ENCODE assay signal across 8 cellular contexts in the genomic region with DNA sequence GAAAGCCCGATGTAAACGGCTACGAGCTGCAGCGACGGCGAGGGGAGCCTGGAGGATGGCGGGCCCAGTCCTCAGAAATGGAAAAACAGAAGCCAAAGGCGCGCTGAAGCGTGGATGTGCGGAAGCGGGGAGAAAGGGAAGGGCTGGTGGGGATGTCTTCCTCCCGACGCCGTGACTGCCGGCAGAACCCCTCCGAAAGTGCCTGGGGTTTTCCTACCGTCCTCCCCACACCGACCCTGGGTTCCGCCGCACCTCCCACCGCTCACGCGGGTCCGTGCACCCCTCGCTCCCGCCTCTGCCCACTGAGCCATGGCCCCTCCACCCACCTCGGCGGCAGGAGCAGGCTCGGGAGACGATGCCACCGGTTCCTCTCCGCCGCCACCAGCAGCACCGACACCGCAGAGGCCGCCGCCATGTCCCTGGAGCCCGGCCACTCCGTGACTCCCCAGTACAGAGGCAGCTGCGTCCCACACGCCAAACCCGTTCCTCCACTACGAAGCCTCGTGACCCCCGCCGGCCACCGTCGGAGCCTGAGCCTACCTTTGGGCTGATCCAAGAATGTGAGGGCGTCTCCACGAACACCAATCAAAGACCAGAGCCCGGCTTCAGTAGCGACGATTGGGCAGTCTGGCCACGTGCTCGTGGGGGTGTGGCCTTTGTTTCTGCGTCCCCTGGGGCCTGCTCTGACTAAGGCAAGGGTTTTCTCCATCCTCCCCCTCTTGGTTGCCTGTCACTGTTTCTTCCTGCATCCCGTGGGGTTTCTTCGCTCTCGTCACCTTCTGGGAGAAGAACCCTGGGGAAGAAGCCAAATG. TPM values are rescaled to one million over a fixed set of nuclear protein-coding genes. Genes with fewer than 3 reads are reported as not detected.
DNase-seq lines count a peak whose midpoint lies in the region; ATAC-seq, FAIRE-seq and TF ChIP-seq lines count a peak whose summit lies in the region.

A gene (minus strand): TSS at position 471 of the 812 bp plus-strand sequence. CDS start 56 bp downstream, at position 415.

- peak within 1 kb of the TSS; percentile 95 for H3K27ac Mint-ChIP-seq in activated naive CD8-positive, alpha-beta T cell treated with anti-CD3 and anti-CD28 coated beads, Interleukin-2, amount 50 U/mL, for 24 hours

- H3K4me1 ChIP-seq in pancreas (peaks cover 16 to 36% (median 25%) of the 10 kb centered on the region in 3 donors), tibial artery (peaks cover 0 to 31% (median 19%) of the 10 kb centered on the region in 4 donors)

- no peak for TF ChIP-seq CTCF in GM10266 (IDR thresholded peaks at IDR 0.05; ENCODE audit: control insufficient read depth, insufficient read depth, low read depth, missing control alignments)
- no peak for TF ChIP-seq CTCF in pancreas (IDR thresholded peaks at IDR 0.05)
- no peak for TF ChIP-seq CTCF in tibial artery (IDR thresholded peaks at IDR 0.05)

- H3K36me3 ChIP-seq in pancreas (no peaks in the 10 kb centered on the region), tibial artery (peaks cover 0 to 5% (median 0%) of the 10 kb centered on the region in 3 donors)

- ATAC-seq in HG02642 (IDR thresholded peaks at IDR 0.05; ENCODE audit: poor library complexity, unreplicated experiment) = peak; percentile 99
- ATAC-seq in activated naive CD8-positive, alpha-beta T cell treated with anti-CD3 and anti-CD28 coated beads, Interleukin-2, amount 50 U/mL, for 24 hours = peak; percentile 99
- ATAC-seq in Right ventricle myocardium superior (ENCODE audit: poor library complexity) = peak; percentile 99
- peak; percentile 88 to 96 (median 92) for ATAC-seq in pancreas

- H3K9me3 Mint-ChIP-seq in activated naive CD8-positive, alpha-beta T cell treated with anti-CD3 and anti-CD28 coated beads, Interleukin-2, amount 50 U/mL, for 24 hours = no peaks in the 10 kb centered on the region

- H3K4me3 ChIP-seq in pancreas (peak within 1 kb of the TSS; percentile 46 to 93 (median 78)), tibial artery (peak within 1 kb of the TSS; percentile 84 to 86)

- intact Hi-C loops in Right ventricle myocardium superior (cut with DNase I) (no loop called here), pancreas (cut with DNase I) (no loop called here), tibial artery (cut with DNase I; ENCODE audit: low total_unique reads) (loop anchor here (5.0 kb wide), 1 partner anchor 538 kb away; a partner anchor contains a TSS)

- WGBS in pancreas, 2 donors = 0 to 1% methylated on average over 41 to 60 of the region's 60 CpGs

- no peaks in the 10 kb centered on the region for H3K27me3 Mint-ChIP-seq in activated naive CD8-positive, alpha-beta T cell treated with anti-CD3 and anti-CD28 coated beads, Interleukin-2, amount 50 U/mL, for 24 hours

- H3K27ac ChIP-seq in pancreas (peak within 1 kb of the TSS; percentile 86 to 98 (median 96)), tibial artery (peak within 1 kb of the TSS; percentile 91 to 92)

- peak within 1 kb of the TSS; percentile 95 for H3K4me3 Mint-ChIP-seq in activated naive CD8-positive, alpha-beta T cell treated with anti-CD3 and anti-CD28 coated beads, Interleukin-2, amount 50 U/mL, for 24 hours

- peaks cover 35% of the 10 kb centered on the region for H3K4me1 Mint-ChIP-seq in activated naive CD8-positive, alpha-beta T cell treated with anti-CD3 and anti-CD28 coated beads, Interleukin-2, amount 50 U/mL, for 24 hours

- no peaks in the 10 kb centered on the region for H3K27me3 ChIP-seq in pancreas
- H3K27me3 ChIP-seq in tibial artery = no peaks in the 10 kb centered on the region

- peaks cover 9% of the 10 kb centered on the region for H3K36me3 Mint-ChIP-seq in activated naive CD8-positive, alpha-beta T cell treated with anti-CD3 and anti-CD28 coated beads, Interleukin-2, amount 50 U/mL, for 24 hours (ENCODE audit: low read depth)

- peak; percentile 84 for FAIRE-seq in pancreas (lab: Jason Lieb, UNC)

- H3K9me3 ChIP-seq in pancreas (no peaks in the 10 kb centered on the region), tibial artery (no peaks in the 10 kb centered on the region)

- DNase-seq in GM10266 (ENCODE audit: extremely low spot score) (peak; percentile 100), NCI-H1105 treated with DMSO at 0.1 percent for 48 hours (lab: John Stamatoyannopoulos, UW) (peak; percentile 100), SW480 (ENCODE audit: low spot score) (peak; percentile 98), Right ventricle myocardium superior (peak; percentile 98), pancreas (peak; percentile 98 to 99 (median 99)), tibial artery (peak; percentile 98 to 99)
- peak; percentile 97 for DNase-seq in activated naive CD8-positive, alpha-beta T cell treated with anti-CD3 and anti-CD28 coated beads, Interleukin-2, amount 50 U/mL, for 24 hours

RNA-seq across cellular contexts. Expression of the gene that starts here (rescaled TPM):
- 57.8 TPM for total RNA-seq in Right ventricle myocardium superior
- 10 to 100 TPM; 25.3 to 57.0 (median 39.0) TPM for total RNA-seq in pancreas
- 10 to 100 TPM; 40.5 to 81.9 TPM for polyA plus RNA-seq in pancreas

Comparison
In these comparisons a context has a peak if more than half of its experiments do, and no peak if none do; other contexts are left out.
1. Peak in every context shown above with its lines: DNase-seq, ATAC-seq, H3K4me3 ChIP-seq and H3K27ac ChIP-seq.